Comparison of ENCODE assay signal across 24 cellular contexts in genomic region chr4:164753873-164754488, GRCh38. TPM values are rescaled to one million over a fixed set of nuclear protein-coding genes. Genes with fewer than 3 reads are reported as not detected.
DNase-seq lines count a peak whose midpoint lies in the region; ATAC-seq and TF ChIP-seq lines count a peak whose summit lies in the region.
"Had no signal": no experiment of that assay in that cellular context is flagged by ENCODE, and none has a peak within 500 bp of the region (broad histone marks: within the 10 kb centered on the region; RNA-seq: fewer than 3 reads in every experiment).

TSS of gene SMIM31 (plus strand) at chr4:164754131. CDS start at chr4:164770444, 16,313 bp downstream.

- H3K79me1 ChIP-seq in neuronal stem cell (ENCODE audit: low read depth, low read length), result no peaks in the 10 kb centered on the region

- H3K27ac ChIP-seq in duodenal mucosa (ENCODE audit: low read depth, low read length), result peak within 1 kb of the TSS; percentile 72
- H3K27ac ChIP-seq in neuronal stem cell (replicated peaks; ENCODE audit: low read length), result no peak within 1 kb of the TSS
- H3K27ac ChIP-seq: foreskin keratinocyte, skin epidermis, upper lobe of left lung had no signal

- H3K9ac ChIP-seq in duodenal mucosa (ENCODE audit: low read depth in 1 of 2, low read length in 2 of 2), result peak within 1 kb of the TSS; percentile 30 to 70
- H3K9ac ChIP-seq in neuronal stem cell (ENCODE audit: low read depth, low read length, poor library complexity), result no peak within 1 kb of the TSS

- H2AFZ ChIP-seq in neuronal stem cell (ENCODE audit: low read length), result peak within 1 kb of the TSS; percentile 13

- no CpG with 5 or more reads among the region's 7 CpGs for WGBS in neuronal stem cell (ENCODE audit: extremely low coverage in 2 of 2, insufficient read length in 2 of 2, insufficient replicate concordance in 1 of 2), 2 donors

- TF ChIP-seq CTCF in progenitor cell of endocrine pancreas (IDR thresholded peaks at IDR 0.05; ENCODE audit: unreplicated experiment) (no peak), GM10266 (IDR thresholded peaks at IDR 0.05; ENCODE audit: control insufficient read depth, insufficient read depth, low read depth, missing control alignments) (no peak)

- no peak within 1 kb of the TSS for H3K18ac ChIP-seq in neuronal stem cell (ENCODE audit: low read length)

- no peak within 1 kb of the TSS for H2BK5ac ChIP-seq in neuronal stem cell (ENCODE audit: low read length)

- no peaks in the 10 kb centered on the region for H3K4me1 Mint-ChIP-seq in progenitor cell of endocrine pancreas (ENCODE audit: low read depth)
- H3K4me1 Mint-ChIP-seq: brain; stimulated activated naive CD8-positive, alpha-beta T cell treated with anti-CD3 and anti-CD28 coated beads, Interleukin-15, amount 100 ng/mL, for 72 hours had no signal

- H3K4me2 ChIP-seq in neuronal stem cell (ENCODE audit: insufficient read depth, low read length, poor library complexity, severe bottlenecking), result no peak within 1 kb of the TSS

- H3K27me3 ChIP-seq in duodenal mucosa (ENCODE audit: control insufficient read depth in 1 of 2, insufficient read depth in 2 of 2, low read length in 2 of 2) (no peaks in the 10 kb centered on the region), neuronal stem cell (ENCODE audit: control insufficient read depth in 3 of 3, insufficient read depth in 3 of 3, low read depth in 1 of 3, low read length in 3 of 3) (no peaks in the 10 kb centered on the region)
- H3K27me3 ChIP-seq: BE2C, foreskin keratinocyte, upper lobe of left lung had no signal

- peaks cover 14% of the 10 kb centered on the region for H3K9me3 Mint-ChIP-seq in progenitor cell of endocrine pancreas (ENCODE audit: low read depth)

- no peak within 1 kb of the TSS for H3K4me3 Mint-ChIP-seq in progenitor cell of endocrine pancreas (ENCODE audit: low read depth)
- H3K4me3 Mint-ChIP-seq: activated naive CD8-positive, alpha-beta T cell; natural killer cell treated with Interleukin-12 subunit alpha and Interleukin-12 subunit beta and Interleukin-15 and Interleukin-18, amount 100 ng/mL, for 72 hours; stimulated activated naive CD8-positive, alpha-beta T cell treated with anti-CD3 and anti-CD28 coated beads, Interleukin-15, amount 100 ng/mL, for 72 hours; T-helper 17 cell had no signal

- H3K4me1 ChIP-seq in duodenal mucosa (ENCODE audit: control insufficient read depth in 1 of 2, insufficient read depth in 2 of 2, low read length in 2 of 2) (peaks cover 0 to 4% of the 10 kb centered on the region in 2 donors), neuronal stem cell (ENCODE audit: control insufficient read depth in 2 of 2, insufficient read depth in 1 of 2, low read depth in 1 of 2, low read length in 2 of 2) (no peaks in the 10 kb centered on the region)
- H3K4me1 ChIP-seq: BE2C, foreskin keratinocyte, upper lobe of left lung had no signal

- H2BK15ac ChIP-seq in neuronal stem cell (ENCODE audit: low read length), result no peak within 1 kb of the TSS

- no peak within 1 kb of the TSS for H3K4ac ChIP-seq in neuronal stem cell (ENCODE audit: low read length)

- no peak within 1 kb of the TSS for H3K23ac ChIP-seq in neuronal stem cell (ENCODE audit: low read depth, low read length, poor library complexity)

- H2AK5ac ChIP-seq in neuronal stem cell (ENCODE audit: low read depth, low read length), result no peak within 1 kb of the TSS

- H2BK120ac ChIP-seq in neuronal stem cell (ENCODE audit: low read depth, low read length), result no peak within 1 kb of the TSS

- no peaks in the 10 kb centered on the region for H3K27me3 Mint-ChIP-seq in progenitor cell of endocrine pancreas
- H3K27me3 Mint-ChIP-seq: brain had no signal

- no peak within 1 kb of the TSS for H3K27ac Mint-ChIP-seq in progenitor cell of endocrine pancreas
- H3K27ac Mint-ChIP-seq: activated naive CD8-positive, alpha-beta T cell; natural killer cell treated with Interleukin-12 subunit alpha and Interleukin-12 subunit beta and Interleukin-15 and Interleukin-18, amount 100 ng/mL, for 72 hours; stimulated activated naive CD8-positive, alpha-beta T cell treated with anti-CD3 and anti-CD28 coated beads, Interleukin-15, amount 100 ng/mL, for 72 hours; T-helper 17 cell had no signal

- no peak within 1 kb of the TSS for H4K8ac ChIP-seq in neuronal stem cell (ENCODE audit: low read depth, low read length)

- no peaks in the 10 kb centered on the region for H3K9me3 ChIP-seq in duodenal mucosa (ENCODE audit: control insufficient read depth in 1 of 2, low read length in 2 of 2)
- no peaks in the 10 kb centered on the region for H3K9me3 ChIP-seq in neuronal stem cell (replicated peaks in 1 of 2; ENCODE audit: control insufficient read depth in 2 of 2, insufficient read depth in 1 of 2, low read depth in 1 of 2, low read length in 2 of 2)
- H3K9me3 ChIP-seq: BE2C had no signal

- DNase-seq in NCI-H69 (lab: John Stamatoyannopoulos, UW), result peak; percentile 14
- no peak for DNase-seq in neuronal stem cell (ENCODE audit: low spot score)
- no peak for DNase-seq in progenitor cell of endocrine pancreas (ENCODE audit: low spot score, unreplicated experiment)
- DNase-seq in SKM-1 (lab: John Stamatoyannopoulos, UW; ENCODE audit: unreplicated experiment), result no peak
- no peak for DNase-seq in CD1c-positive myeloid dendritic cell (ENCODE audit: extremely low spot score)
- DNase-seq in GM10266 (ENCODE audit: extremely low spot score), result no peak
- DNase-seq: BE2C; foreskin keratinocyte; GOT3; Kasumi-1; NCI-H2171 treated with DMSO at 0.1 percent for 48 hours; stimulated activated CD4-positive, alpha-beta T cell treated with anti-CD3 and anti-CD28 coated beads, Interleukin-2, amount 100 ng/mL, for 48 hours; stimulated activated naive CD8-positive, alpha-beta T cell treated with anti-CD3 and anti-CD28 coated beads, Interleukin-15, amount 100 ng/mL, for 72 hours; T-helper 17 cell; upper lobe of left lung had no signal

- no peak within 1 kb of the TSS for H3K14ac ChIP-seq in neuronal stem cell (ENCODE audit: low read length)

- ATAC-seq in GM18868 (IDR thresholded peaks at IDR 0.05; ENCODE audit: unreplicated experiment), result peak; percentile 70
- ATAC-seq: activated CD4-positive, CD25-positive, alpha-beta regulatory T cell treated with anti-CD3 and anti-CD28 coated beads, Interleukin-2, amount 50 U/mL, for 24 hours; foreskin keratinocyte; natural killer cell treated with Interleukin-12 subunit alpha and Interleukin-12 subunit beta and Interleukin-15 and Interleukin-18, amount 100 ng/mL, for 72 hours; stimulated activated naive CD8-positive, alpha-beta T cell treated with anti-CD3 and anti-CD28 coated beads, Interleukin-15, amount 100 ng/mL, for 72 hours; T-helper 17 cell had no signal

- no peak within 1 kb of the TSS for H2BK12ac ChIP-seq in neuronal stem cell (ENCODE audit: low read length)

- H3K4me3 ChIP-seq in duodenal mucosa (ENCODE audit: low read depth in 1 of 2, low read length in 2 of 2), result peak within 1 kb of the TSS; percentile 61 to 63
- H3K4me3 ChIP-seq in neuronal stem cell (ENCODE audit: low read length in 2 of 2), result no peak within 1 kb of the TSS
- H3K4me3 ChIP-seq: skin epidermis, upper lobe of left lung had no signal

- no peak within 1 kb of the TSS for H4K91ac ChIP-seq in neuronal stem cell (ENCODE audit: low read depth, low read length, poor library complexity)

- H3K36me3 ChIP-seq in duodenal mucosa (ENCODE audit: control insufficient read depth in 1 of 2, insufficient read depth in 2 of 2, low read length in 2 of 2) (no peaks in the 10 kb centered on the region), neuronal stem cell (replicated peaks in 1 of 2; ENCODE audit: control insufficient read depth in 2 of 2, insufficient read depth in 2 of 2, low read length in 2 of 2) (no peaks in the 10 kb centered on the region)
- H3K36me3 ChIP-seq: BE2C, upper lobe of left lung had no signal

- no peaks in the 10 kb centered on the region for H3K36me3 Mint-ChIP-seq in progenitor cell of endocrine pancreas (ENCODE audit: insufficient read depth)
- H3K36me3 Mint-ChIP-seq: brain had no signal

RNA-seq across cellular contexts. Expression of gene SMIM31, which starts in this region (rescaled TPM):
- polyA plus RNA-seq in neuronal stem cell (2013, experiment 1 of 2), result not detected
- polyA plus RNA-seq in neuronal stem cell (2013, experiment 2 of 2), result not detected
- not detected in 2 replicates for total RNA-seq in progenitor cell of endocrine pancreas
- total RNA-seq: activated CD8-positive, alpha-beta memory T cell treated with anti-CD3 and anti-CD28 coated beads for 36 hours; foreskin keratinocyte; natural killer cell treated with Interleukin-12 subunit alpha and Interleukin-12 subunit beta and Interleukin-15 and Interleukin-18, amount 100 ng/mL, for 72 hours; T-helper 17 cell had no signal
- polyA plus RNA-seq: foreskin keratinocyte, keratinocyte had no signal

Comparison
In these comparisons a context has a peak if more than half of its experiments do, and no peak if none do; other contexts are left out.
1. H3K4me3 ChIP-seq: peak in duodenal mucosa (2 of 2); none in neuronal stem cell (0 of 2).